In genomic region chr1:234976880-234977680, GRCh38 we compare ENCODE assay signal across 9 cellular contexts.
DNase-seq lines count a peak whose midpoint lies in the region; ATAC-seq and TF ChIP-seq lines count a peak whose summit lies in the region.
"Had no signal": no experiment of that assay in that cellular context is flagged by ENCODE, and none has a peak within 500 bp of the region (broad histone marks: within the 10 kb centered on the region; RNA-seq: fewer than 3 reads in every experiment).

No MANE protein-coding gene starts in this region.

- peak overlapping the region; percentile 43 for H3K18ac ChIP-seq in trophoblast cell (ENCODE audit: low read length)

- H3K79me2 ChIP-seq in trophoblast cell (ENCODE audit: control insufficient read depth, insufficient read depth, low read length, poor library complexity) = peaks cover 2% of the 10 kb centered on the region

- no peak overlapping the region for H3K9ac ChIP-seq in trophoblast cell (ENCODE audit: low read length)

- H2AFZ ChIP-seq in trophoblast cell (ENCODE audit: insufficient read depth, low read length, poor library complexity) = no peak overlapping the region

- no peak for TF ChIP-seq CTCF in coronary artery (IDR thresholded peaks at IDR 0.05)

- DNase-seq in CD8-positive, alpha-beta memory T cell = no peak
- DNase-seq in NOMO-1 treated with dmso at 0.1 percent for 144 hours (lab: John Stamatoyannopoulos, UW; ENCODE audit: unreplicated experiment) (peak; percentile 74), coronary artery (ENCODE audit: low spot score) (no peak), trophoblast cell (no peak), SJCRH30 (no peak)
- DNase-seq: NCI-H1417 treated with DMSO at 0.1 percent for 48 hours had no signal

- peak overlapping the region; percentile 71 for H4K91ac ChIP-seq in trophoblast cell (ENCODE audit: low read depth, low read length)

- H3K27me3 ChIP-seq in CD8-positive, alpha-beta memory T cell (ENCODE audit: insufficient read depth, low read length, poor library complexity, severe bottlenecking) = no peaks in the 10 kb centered on the region
- H3K27me3 ChIP-seq in trophoblast cell (ENCODE audit: insufficient read depth, low read length) = no peaks in the 10 kb centered on the region
- H3K27me3 ChIP-seq in SJCRH30 = no peaks in the 10 kb centered on the region

- POLR2A ChIA-PET in CD8-positive, alpha-beta memory T cell (lab: Charles Lee) = interaction anchor here (0.5 to 1.6 kb wide), 2 partner anchors 365 to 376 kb away, joined by 3 to 4 read pairs; no protein-coding TSS in a partner anchor

- peak overlapping the region; percentile 28 for H3K27ac ChIP-seq in CD8-positive, alpha-beta memory T cell (ENCODE audit: low read depth, low read length)
- peak overlapping the region; percentile 93 to 99 for H3K27ac ChIP-seq in coronary artery
- H3K27ac ChIP-seq in trophoblast cell (ENCODE audit: low read depth, low read length) = no peak overlapping the region
- no peak overlapping the region for H3K27ac ChIP-seq in SJCRH30

- peak overlapping the region; percentile 53 for H3K4ac ChIP-seq in trophoblast cell (ENCODE audit: low read depth, low read length)

- H3K9me3 ChIP-seq in CD8-positive, alpha-beta memory T cell (ENCODE audit: low read length) = no peaks in the 10 kb centered on the region
- H3K9me3 ChIP-seq in trophoblast cell (ENCODE audit: insufficient read depth, low read depth, low read length) (no peaks in the 10 kb centered on the region), SJCRH30 (replicated peaks) (no peaks in the 10 kb centered on the region)

- no peak overlapping the region for H3K4me2 ChIP-seq in trophoblast cell (ENCODE audit: low read length)

- H3K36me3 ChIP-seq in CD8-positive, alpha-beta memory T cell (ENCODE audit: insufficient read depth, low read length) = no peaks in the 10 kb centered on the region
- no peaks in the 10 kb centered on the region for H3K36me3 ChIP-seq in trophoblast cell (ENCODE audit: control insufficient read depth in 1 of 2, insufficient read depth in 2 of 2, low read length in 2 of 2)
- no peaks in the 10 kb centered on the region for H3K36me3 ChIP-seq in SJCRH30

- peak overlapping the region; percentile 68 for H2BK12ac ChIP-seq in trophoblast cell (ENCODE audit: low read length)

- peaks cover 65% of the 10 kb centered on the region for H3K79me1 ChIP-seq in trophoblast cell (ENCODE audit: low read length)

- H4K12ac ChIP-seq in trophoblast cell (ENCODE audit: low read depth, low read length) = no peak overlapping the region

- peaks cover 47% of the 10 kb centered on the region for H3K4me1 ChIP-seq in CD8-positive, alpha-beta memory T cell (ENCODE audit: insufficient read depth, low read length)
- H3K4me1 ChIP-seq in trophoblast cell (ENCODE audit: control insufficient read depth in 1 of 2, insufficient read depth in 2 of 2, low read length in 2 of 2) = peaks cover 51 to 64% of the 10 kb centered on the region in 2 experiments
- H3K4me1 ChIP-seq in SJCRH30 = peaks cover 36% of the 10 kb centered on the region

- ATAC-seq in GM18867 (IDR thresholded peaks at IDR 0.05; ENCODE audit: unreplicated experiment) = no peak
- no peak for ATAC-seq in HG03378 (IDR thresholded peaks at IDR 0.05; ENCODE audit: unreplicated experiment)
- no peak for ATAC-seq in GM18858 (IDR thresholded peaks at IDR 0.05; ENCODE audit: unreplicated experiment)

- no peak overlapping the region for H4K8ac ChIP-seq in trophoblast cell (ENCODE audit: low read depth, low read length)

- H3K14ac ChIP-seq in trophoblast cell (ENCODE audit: low read length) = peak overlapping the region; percentile 67

- H3K4me3 Mint-ChIP-seq in CD8-positive, alpha-beta memory T cell = no peak overlapping the region

- H3K36me3 Mint-ChIP-seq in CD8-positive, alpha-beta memory T cell = no peaks in the 10 kb centered on the region

- H2BK120ac ChIP-seq in trophoblast cell (ENCODE audit: insufficient read depth, low read length, poor library complexity) = peak overlapping the region; percentile 46

- H2AK5ac ChIP-seq in trophoblast cell (ENCODE audit: low read length) = peak overlapping the region; percentile 38

- CTCF ChIA-PET in CD8-positive, alpha-beta memory T cell (lab: Charles Lee) = interaction anchor here (1.0 to 1.9 kb wide), 4 partner anchors 12 to 366 kb away, joined by 3 to 6 read pairs (median 4); no protein-coding TSS in a partner anchor

- H3K9me3 Mint-ChIP-seq in CD8-positive, alpha-beta memory T cell = no peaks in the 10 kb centered on the region

- H3K27ac Mint-ChIP-seq in CD8-positive, alpha-beta memory T cell = peak overlapping the region in 7 of 8 donors; percentile 29 to 94 (median 63)

- no CpG with 5 or more reads among the region's 15 CpGs for WGBS in trophoblast cell (ENCODE audit: extremely low coverage, insufficient coverage, insufficient read length)

- H3K4me3 ChIP-seq in CD8-positive, alpha-beta memory T cell (ENCODE audit: low read length) = no peak overlapping the region
- H3K4me3 ChIP-seq in coronary artery = no peak overlapping the region
- no peak overlapping the region for H3K4me3 ChIP-seq in trophoblast cell (ENCODE audit: low read depth, low read length)
- H3K4me3 ChIP-seq in SJCRH30 = no peak overlapping the region

- H2BK5ac ChIP-seq in trophoblast cell (ENCODE audit: low read depth, low read length, poor library complexity) = peak overlapping the region; percentile 4

- H3K23ac ChIP-seq in trophoblast cell (ENCODE audit: low read length) = no peak overlapping the region

- peaks cover 45 to 75% (median 58%) of the 10 kb centered on the region in 3 donors for H3K4me1 Mint-ChIP-seq in CD8-positive, alpha-beta memory T cell

- H3K27me3 Mint-ChIP-seq in CD8-positive, alpha-beta memory T cell = no peaks in the 10 kb centered on the region

Comparison
In these comparisons a context has a peak if more than half of its experiments do, and no peak if none do; other contexts are left out.
1. H3K27ac ChIP-seq: peak in CD8-positive, alpha-beta memory T cell (single experiment) and coronary artery (2 of 2); none in trophoblast cell (single experiment) and SJCRH30 (single experiment).